7 cellular contexts compared by ENCODE assay signal in genomic region chr4:6134612-6135220, GRCh38.
DNase-seq lines count a peak whose midpoint lies in the region; ATAC-seq and TF ChIP-seq lines count a peak whose summit lies in the region.

No MANE protein-coding gene starts in this region.

- H3K4me2 ChIP-seq in PC-3 (ENCODE audit: low read length), result no peak overlapping the region

- TF ChIP-seq POLR2A in esophagus muscularis mucosa (IDR thresholded peaks at IDR 0.05; ENCODE audit: low read depth), result no peak

- no peak overlapping the region for H3K9ac ChIP-seq in PC-3 (ENCODE audit: low read length)

- 79% methylated on average over 7 of the region's 11 CpGs for WGBS in esophagus muscularis mucosa

- H3K9me3 ChIP-seq in PC-3 (ENCODE audit: low read length), result no peaks in the 10 kb centered on the region
- H3K9me3 ChIP-seq in esophagus muscularis mucosa, result peaks cover 0 to 7% (median 5%) of the 10 kb centered on the region in 4 donors

- no peaks in the 10 kb centered on the region for H3K27me3 ChIP-seq in PC-3 (ENCODE audit: low read length)
- peaks cover 0 to 7% (median 0%) of the 10 kb centered on the region in 4 donors for H3K27me3 ChIP-seq in esophagus muscularis mucosa

- no peaks in the 10 kb centered on the region for H3F3A ChIP-seq in PC-3 (ENCODE audit: low read length, unreplicated experiment)

- H3K79me2 ChIP-seq in PC-3 (ENCODE audit: low read length), result no peaks in the 10 kb centered on the region

- ATAC-seq in GM18861 (IDR thresholded peaks at IDR 0.05; ENCODE audit: unreplicated experiment) (peak; percentile 76), HG02588 (IDR thresholded peaks at IDR 0.05; ENCODE audit: unreplicated experiment) (peak; percentile 93), PC-3 (no peak; the same call in 1 of the 2 replicates), HG03139 (IDR thresholded peaks at IDR 0.05; ENCODE audit: unreplicated experiment) (no peak)

- no peak for TF ChIP-seq EP300 in esophagus muscularis mucosa (IDR thresholded peaks at IDR 0.05)

- H3K9me2 ChIP-seq in PC-3 (replicated peaks; ENCODE audit: low read length), result no peaks in the 10 kb centered on the region

- BruUV-seq in PC-3 (replicated peaks; lab: Mats Ljungman, UMichigan), result no TSS peak

- H3K36me3 ChIP-seq in PC-3 (ENCODE audit: low read depth, low read length), result no peaks in the 10 kb centered on the region
- no peaks in the 10 kb centered on the region for H3K36me3 ChIP-seq in esophagus muscularis mucosa

- TF ChIP-seq CTCF in PC-3 (conservative IDR thresholded peaks at IDR 0.05; ENCODE audit: low read depth, low read length) (peak; percentile 58), esophagus muscularis mucosa (IDR thresholded peaks at IDR 0.05) (no peak)

- CTCF ChIA-PET in PC-3 (lab: Charles Lee), result no interaction called here

- H2AFZ ChIP-seq in PC-3 (ENCODE audit: low read length), result no peak overlapping the region

- POLR2A ChIA-PET in PC-3 (lab: Charles Lee; ENCODE audit: unreplicated experiment), result no interaction called here

- H4K20me1 ChIP-seq in PC-3 (ENCODE audit: low read length), result no peaks in the 10 kb centered on the region

- intact Hi-C loops in PC-3 (cut with micrococcal nuclease) (no loop called here), esophagus muscularis mucosa (cut with DNase I) (no loop called here)

- H3K4me3 ChIP-seq in PC-3 (ENCODE audit: low read length), result no peak overlapping the region
- no peak overlapping the region for H3K4me3 ChIP-seq in esophagus muscularis mucosa

- DNase-seq in PC-3 (peak; percentile 32), midbrain (lab: John Stamatoyannopoulos, UW) (no peak), esophagus muscularis mucosa (ENCODE audit: extremely low spot score) (no peak)
- DNase-seq in effector CD4-positive, alpha-beta T cell, result peak; percentile 12

- H3K27ac ChIP-seq in PC-3 (ENCODE audit: low read length), result no peak overlapping the region
- H3K27ac ChIP-seq in esophagus muscularis mucosa (replicated peaks in 1 of 4), result no peak overlapping the region

- H3K4me1 ChIP-seq in PC-3 (ENCODE audit: insufficient read depth, low read length), result no peaks in the 10 kb centered on the region
- H3K4me1 ChIP-seq in esophagus muscularis mucosa, result no peaks in the 10 kb centered on the region

Comparison
In these comparisons a context has a peak if more than half of its experiments do, and no peak if none do; other contexts are left out.
1. ATAC-seq: peak in GM18861 (single experiment) and HG02588 (single experiment); none in PC-3 (single experiment) and HG03139 (single experiment).
2. DNase-seq: peak in PC-3 (single experiment) and effector CD4-positive, alpha-beta T cell (single experiment); none in midbrain (single experiment) and esophagus muscularis mucosa (single experiment).